Comparison of ENCODE assay signal across 21 cellular contexts in the genomic region with DNA sequence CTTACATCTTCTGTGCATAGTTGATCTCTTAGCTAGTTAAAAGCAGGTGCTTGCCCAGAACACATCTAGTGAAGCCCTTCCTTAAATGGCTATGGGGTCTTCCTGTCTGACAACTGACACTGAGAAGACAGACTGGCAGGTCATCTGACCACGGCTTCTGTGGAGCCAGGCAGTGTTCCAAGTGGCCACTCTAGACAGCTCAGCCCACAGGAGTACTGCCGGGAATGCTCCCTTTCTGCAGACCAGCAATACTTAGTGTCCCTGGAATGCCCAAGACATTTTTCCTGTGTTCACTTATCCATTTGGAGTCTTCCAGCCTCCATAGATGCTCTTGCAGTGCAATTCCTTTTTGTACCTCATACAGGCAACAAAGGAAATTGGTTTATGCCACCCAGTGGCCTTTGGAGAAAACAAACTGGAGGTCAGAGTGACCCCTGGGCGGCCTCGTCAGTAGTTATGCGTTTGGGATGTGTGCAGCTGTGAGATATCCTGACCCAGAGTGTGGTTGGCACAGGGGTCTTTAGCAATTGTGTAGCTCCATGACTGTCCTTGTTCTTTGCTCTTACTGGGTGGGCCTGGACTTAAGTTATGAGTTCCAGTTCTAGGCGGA.
DNase-seq lines count a peak whose midpoint lies in the region; ATAC-seq and TF ChIP-seq lines count a peak whose summit lies in the region.
"Had no signal": no experiment of that assay in that cellular context is flagged by ENCODE, and none has a peak within 500 bp of the region (broad histone marks: within the 10 kb centered on the region; RNA-seq: fewer than 3 reads in every experiment).

No MANE protein-coding gene starts in this region.

- H3K79me2 ChIP-seq in neural progenitor cell (ENCODE audit: low read depth), result no peaks in the 10 kb centered on the region

- intact Hi-C loops in Right ventricle myocardium superior (cut with DNase I) (no loop called here), upper lobe of right lung (cut with DNase I) (no loop called here), dorsolateral prefrontal cortex (cut with DNase I) (no loop called here)

- H3F3A ChIP-seq in neural progenitor cell (ENCODE audit: low read depth), result no peaks in the 10 kb centered on the region

- no peak overlapping the region for H3K4me2 ChIP-seq in neural progenitor cell

- no peak for ATAC-seq in stimulated activated naive CD8-positive, alpha-beta T cell treated with anti-CD3 and anti-CD28 coated beads, Interleukin-15, amount 100 ng/mL, for 72 hours
- no peak for ATAC-seq in stimulated activated naive CD8-positive, alpha-beta T cell treated with anti-CD3 and anti-CD28 coated beads, Interleukin-15, Interleukin-2, amounts not matched to agents 100 U/mL and 50 U/mL, for 24 hours
- ATAC-seq in Right ventricle myocardium superior (ENCODE audit: poor library complexity), result peak; percentile 34
- peak; percentile 63 for ATAC-seq in upper lobe of right lung
- ATAC-seq: gastroesophageal sphincter had no signal

- H3K4me3 Mint-ChIP-seq in stimulated activated naive CD8-positive, alpha-beta T cell treated with anti-CD3 and anti-CD28 coated beads, Interleukin-15, amount 100 ng/mL, for 72 hours, result no peak overlapping the region
- H3K4me3 Mint-ChIP-seq in neural progenitor cell, result no peak overlapping the region
- H3K4me3 Mint-ChIP-seq: central memory CD8-positive, alpha-beta T cell had no signal

- H3K4me3 ChIP-seq in upper lobe of right lung (no peak overlapping the region), dorsolateral prefrontal cortex (no peak overlapping the region), neural progenitor cell (no peak overlapping the region)
- H3K4me3 ChIP-seq: adrenal gland, esophagus muscularis mucosa, gastroesophageal sphincter, HAP-1, tibial artery had no signal

- H4K20me1 ChIP-seq in neural progenitor cell (ENCODE audit: low read depth), result no peaks in the 10 kb centered on the region

- no peak for TF ChIP-seq CTCF in upper lobe of right lung (IDR thresholded peaks at IDR 0.05)
- no peak for TF ChIP-seq CTCF in dorsolateral prefrontal cortex (IDR thresholded peaks at IDR 0.05 in 54 of 56, conservative IDR thresholded peaks at IDR 0.05 in 2 of 56; ENCODE audit: low read depth in 1 of 56, partially characterized antibody in 56 of 56)
- TF ChIP-seq CTCF in neural progenitor cell (IDR thresholded peaks at IDR 0.05), result no peak

- H3K4me1 ChIP-seq in upper lobe of right lung (no peaks in the 10 kb centered on the region), neural progenitor cell (peaks cover 4% of the 10 kb centered on the region)
- H3K4me1 ChIP-seq: adrenal gland had no signal

- no peak for DNase-seq in stimulated activated naive CD8-positive, alpha-beta T cell treated with anti-CD3 and anti-CD28 coated beads, Interleukin-15, amount 100 ng/mL, for 72 hours
- DNase-seq in stimulated activated naive CD8-positive, alpha-beta T cell treated with anti-CD3 and anti-CD28 coated beads, Interleukin-15, Interleukin-2, amounts not matched to agents 100 U/mL and 50 U/mL, for 24 hours, result no peak
- DNase-seq in Right ventricle myocardium superior (no peak), lung microvascular endothelial cell (ENCODE audit: low read depth in 2 of 2) (peak; percentile 16 to 28), upper lobe of right lung (no peak), dorsolateral prefrontal cortex (no peak), neural progenitor cell (ENCODE audit: low spot score) (no peak), NCI-H1105 treated with DMSO at 0.1 percent for 48 hours (lab: John Stamatoyannopoulos, UW) (no peak)
- DNase-seq: activated CD4-positive, alpha-beta T cell treated with anti-CD3 and anti-CD28 coated beads, Interleukin-2, amount 50 U/mL, for 4 hours; activated gamma-delta T cell treated with Interleukin-2 at 50 U/mL for 16 hours; adrenal gland; effector CD4-positive, alpha-beta T cell; EL; kidney glomerular epithelial cell; NCI-H510A; tibial artery had no signal

- H3K27ac Mint-ChIP-seq in stimulated activated naive CD8-positive, alpha-beta T cell treated with anti-CD3 and anti-CD28 coated beads, Interleukin-15, amount 100 ng/mL, for 72 hours, result peak overlapping the region; percentile 21 to 43
- no peak overlapping the region for H3K27ac Mint-ChIP-seq in neural progenitor cell

- H3K4me1 Mint-ChIP-seq in stimulated activated naive CD8-positive, alpha-beta T cell treated with anti-CD3 and anti-CD28 coated beads, Interleukin-15, amount 100 ng/mL, for 72 hours, result peaks cover 5% of the 10 kb centered on the region
- peaks cover 33% of the 10 kb centered on the region for H3K4me1 Mint-ChIP-seq in neural progenitor cell

- no peaks in the 10 kb centered on the region for H3K27me3 ChIP-seq in upper lobe of right lung
- no peaks in the 10 kb centered on the region for H3K27me3 ChIP-seq in dorsolateral prefrontal cortex
- H3K27me3 ChIP-seq in neural progenitor cell, result no peaks in the 10 kb centered on the region
- H3K27me3 ChIP-seq: adrenal gland, esophagus muscularis mucosa, gastroesophageal sphincter, neutrophil, tibial artery had no signal

- no peak overlapping the region for H3K27ac ChIP-seq in upper lobe of right lung
- peak overlapping the region in 10 of 59 donors; percentile 5 to 40 (median 20) for H3K27ac ChIP-seq in dorsolateral prefrontal cortex
- no peak overlapping the region for H3K27ac ChIP-seq in neural progenitor cell
- H3K27ac ChIP-seq: adrenal gland, esophagus muscularis mucosa, gastroesophageal sphincter, neutrophil, tibial artery had no signal

- no peaks in the 10 kb centered on the region for H3K27me3 Mint-ChIP-seq in stimulated activated naive CD8-positive, alpha-beta T cell treated with anti-CD3 and anti-CD28 coated beads, Interleukin-15, amount 100 ng/mL, for 72 hours
- peaks cover 3% of the 10 kb centered on the region for H3K27me3 Mint-ChIP-seq in neural progenitor cell (ENCODE audit: insufficient read depth, low read depth)
- H3K27me3 Mint-ChIP-seq: central memory CD8-positive, alpha-beta T cell had no signal

- H3K9me3 Mint-ChIP-seq in stimulated activated naive CD8-positive, alpha-beta T cell treated with anti-CD3 and anti-CD28 coated beads, Interleukin-15, amount 100 ng/mL, for 72 hours, result peaks cover 0 to 1% of the 10 kb centered on the region in 2 donors
- H3K9me3 Mint-ChIP-seq in neural progenitor cell, result no peaks in the 10 kb centered on the region
- H3K9me3 Mint-ChIP-seq: central memory CD8-positive, alpha-beta T cell had no signal

- H2AFZ ChIP-seq in neural progenitor cell (replicated peaks), result no peak overlapping the region

- H3K9ac ChIP-seq in neural progenitor cell, result no peak overlapping the region

- no peaks in the 10 kb centered on the region for H3K36me3 Mint-ChIP-seq in neural progenitor cell

- H3K9me3 ChIP-seq in upper lobe of right lung (no peaks in the 10 kb centered on the region), neural progenitor cell (ENCODE audit: low read depth) (no peaks in the 10 kb centered on the region)
- H3K9me3 ChIP-seq: adrenal gland, esophagus muscularis mucosa, gastroesophageal sphincter, HAP-1, neutrophil, tibial artery had no signal

- H3K36me3 ChIP-seq in upper lobe of right lung, result peaks cover 27% of the 10 kb centered on the region
- H3K36me3 ChIP-seq in neural progenitor cell, result no peaks in the 10 kb centered on the region
- H3K36me3 ChIP-seq: HAP-1, neutrophil had no signal

Comparison
In these comparisons a context has a peak if more than half of its experiments do, and no peak if none do; other contexts are left out.
1. ATAC-seq: peak in Right ventricle myocardium superior (single experiment) and upper lobe of right lung (single experiment); none in stimulated activated naive CD8-positive, alpha-beta T cell treated with anti-CD3 and anti-CD28 coated beads, Interleukin-15, amount 100 ng/mL, for 72 hours (single experiment) and stimulated activated naive CD8-positive, alpha-beta T cell treated with anti-CD3 and anti-CD28 coated beads, Interleukin-15, Interleukin-2, amounts not matched to agents 100 U/mL and 50 U/mL, for 24 hours (single experiment).
2. DNase-seq: peak in lung microvascular endothelial cell (2 of 2); none in stimulated activated naive CD8-positive, alpha-beta T cell treated with anti-CD3 and anti-CD28 coated beads, Interleukin-15, amount 100 ng/mL, for 72 hours (0 of 2), stimulated activated naive CD8-positive, alpha-beta T cell treated with anti-CD3 and anti-CD28 coated beads, Interleukin-15, Interleukin-2, amounts not matched to agents 100 U/mL and 50 U/mL, for 24 hours (single experiment), Right ventricle myocardium superior (single experiment), upper lobe of right lung (single experiment), dorsolateral prefrontal cortex (0 of 10), neural progenitor cell (single experiment) and NCI-H1105 treated with DMSO at 0.1 percent for 48 hours (single experiment).